ENCODE assay signal across 8 cellular contexts in the genomic region with DNA sequence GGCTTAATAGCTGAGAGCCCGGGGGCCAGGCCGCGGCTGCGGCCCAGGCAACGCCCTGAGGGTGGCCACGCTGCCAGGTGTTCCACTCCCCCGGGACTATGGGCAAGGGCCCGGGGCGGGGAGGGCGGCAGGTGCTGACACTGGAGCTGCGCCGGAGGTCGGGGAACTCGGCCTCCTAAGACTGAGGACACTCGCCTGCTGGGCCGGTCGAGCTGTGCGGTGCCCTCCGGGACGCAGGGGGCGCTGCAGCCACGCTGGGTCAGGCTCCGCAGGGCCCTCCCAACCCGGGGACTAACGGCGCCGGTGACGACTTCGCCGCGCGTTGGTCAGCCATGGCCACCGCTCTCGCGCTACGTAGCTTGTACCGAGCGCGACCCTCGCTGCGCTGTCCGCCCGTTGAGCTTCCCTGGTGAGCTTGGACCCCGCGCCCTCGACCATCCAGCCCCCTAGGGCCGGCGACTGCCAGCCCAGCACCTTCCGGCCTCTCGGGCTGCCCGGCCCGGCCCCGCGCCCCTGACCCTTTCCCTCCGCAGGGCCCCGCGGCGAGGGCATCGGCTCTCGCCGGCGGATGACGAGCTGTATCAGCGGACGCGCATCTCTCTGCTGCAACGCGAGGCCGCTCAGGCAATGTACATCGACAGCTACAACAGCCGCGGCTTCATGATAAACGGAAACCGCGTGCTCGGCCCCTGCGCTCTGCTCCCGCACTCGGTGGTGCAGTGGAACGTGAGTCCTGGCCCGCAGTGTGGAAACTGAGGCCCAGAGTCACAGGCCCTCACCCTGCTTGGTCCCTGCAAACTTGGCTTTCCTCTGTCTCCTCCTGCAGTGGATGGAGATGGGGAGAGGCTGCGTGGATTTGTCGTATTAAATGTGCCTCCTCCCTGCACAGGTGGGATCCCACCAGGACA. TPM values are rescaled to one million over a fixed set of nuclear protein-coding genes. Genes with fewer than 3 reads are reported as not detected.
DNase-seq lines count a peak whose midpoint lies in the region; FAIRE-seq and TF ChIP-seq lines count a peak whose summit lies in the region.

A gene with protein sequence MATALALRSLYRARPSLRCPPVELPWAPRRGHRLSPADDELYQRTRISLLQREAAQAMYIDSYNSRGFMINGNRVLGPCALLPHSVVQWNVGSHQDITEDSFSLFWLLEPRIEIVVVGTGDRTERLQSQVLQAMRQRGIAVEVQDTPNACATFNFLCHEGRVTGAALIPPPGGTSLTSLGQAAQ (plus strand): TSS at position 309 of the 908 bp plus-strand sequence. CDS start 24 bp downstream, at position 333.

- peaks cover 36% of the 10 kb centered on the region for H3K36me3 ChIP-seq in neuron (ENCODE audit: insufficient read depth, low read length)
- H3K36me3 ChIP-seq in subcutaneous abdominal adipose tissue (ENCODE audit: control insufficient read depth in 5 of 5, insufficient read depth in 5 of 5, low read length in 5 of 5), result peaks cover 0 to 40% (median 36%) of the 10 kb centered on the region in 5 donors

- TF ChIP-seq CTCF in LNCAP (IDR thresholded peaks at IDR 0.05) (peak; percentile 90), foreskin fibroblast (IDR thresholded peaks at IDR 0.05; ENCODE audit: low read depth, low read length) (peak; percentile 88)

- H3K4me3 ChIP-seq in foreskin fibroblast (ENCODE audit: low read depth in 1 of 2, low read length in 2 of 2) (peak within 1 kb of the TSS; percentile 85 to 87), neuron (ENCODE audit: low read length) (peak within 1 kb of the TSS; percentile 66), subcutaneous abdominal adipose tissue (ENCODE audit: low read depth in 1 of 5, low read length in 5 of 5) (peak within 1 kb of the TSS; percentile 78 to 95 (median 92))

- H3K27ac ChIP-seq in subcutaneous abdominal adipose tissue (ENCODE audit: low read depth, low read length), result peak within 1 kb of the TSS; percentile 98

- H3K27me3 ChIP-seq in neuron (ENCODE audit: insufficient read depth, low read length), result no peaks in the 10 kb centered on the region
- H3K27me3 ChIP-seq in subcutaneous abdominal adipose tissue (ENCODE audit: control insufficient read depth in 5 of 5, insufficient read depth in 4 of 5, low read length in 5 of 5), result no peaks in the 10 kb centered on the region

- H3K9ac ChIP-seq in subcutaneous abdominal adipose tissue (ENCODE audit: low read length in 5 of 5), result peak within 1 kb of the TSS; percentile 90 to 98 (median 96)

- H3K9me3 ChIP-seq in neuron (ENCODE audit: low read length), result no peaks in the 10 kb centered on the region
- no peaks in the 10 kb centered on the region for H3K9me3 ChIP-seq in subcutaneous abdominal adipose tissue (ENCODE audit: control insufficient read depth in 5 of 5, low read length in 5 of 5)

- H3K4me1 ChIP-seq in neuron (ENCODE audit: insufficient read depth, low read length), result peaks cover 29% of the 10 kb centered on the region
- peaks cover 10 to 73% (median 55%) of the 10 kb centered on the region in 5 donors for H3K4me1 ChIP-seq in subcutaneous abdominal adipose tissue (ENCODE audit: control insufficient read depth in 5 of 5, insufficient read depth in 5 of 5, low read length in 5 of 5)

- peak; percentile 86 for DNase-seq in H4 (ENCODE audit: low spot score)
- peak; percentile 95 to 96 for DNase-seq in SHP77 (lab: John Stamatoyannopoulos, UW)
- DNase-seq in activated gamma-delta T cell (lab: John Stamatoyannopoulos, UW), result peak; percentile 86
- DNase-seq in foreskin fibroblast, result peak; percentile 90 to 98

- peak within 1 kb of the TSS; percentile 58 for H2AFZ ChIP-seq in neuron (ENCODE audit: low read depth, low read length)

- FAIRE-seq in G401.6 (lab: Jason Lieb, UNC), result peak; percentile 44

RNA-seq across cellular contexts. Expression of the gene that starts here (rescaled TPM):
- 80.9 and 87.8 TPM in 2 replicates for total RNA-seq in H4 (2014; rRNA removed; shearing (Covaris generic))

Comparison
In these comparisons a context has a peak if more than half of its experiments do, and no peak if none do; other contexts are left out.
1. Peak in every context shown above with its lines: DNase-seq, H3K4me3 ChIP-seq and H3K27ac ChIP-seq.